ENCODE assay signal across 13 cellular contexts in genomic region chr5:132815454-132815853, GRCh38. TPM values are rescaled to one million over a fixed set of nuclear protein-coding genes. Genes with fewer than 3 reads are reported as not detected.
A peak's percentile ranks its signal among the peaks of the same experiment; 100 is the strongest.
DNase-seq lines count a peak whose midpoint lies in the region; ATAC-seq and TF ChIP-seq lines count a peak whose summit lies in the region.
"Had no signal": no experiment of that assay in that cellular context is flagged by ENCODE, and none has a peak within 500 bp of the region (broad histone marks: within the 10 kb centered on the region; RNA-seq: fewer than 3 reads in every experiment).

No MANE protein-coding gene starts in this region.

- H2AFZ ChIP-seq in hepatocyte = no peak overlapping the region

- DNase-seq in MCF 10A (ENCODE audit: unreplicated experiment) (peak; percentile 35), breast epithelium (ENCODE audit: low spot score in 2 of 2) (no peak), amniotic epithelial cell (ENCODE audit: low read depth) (peak; percentile 37), hepatocyte (ENCODE audit: low spot score) (no peak), type B pancreatic cell (ENCODE audit: extremely low spot score, unreplicated experiment) (no peak), NCI-H2029 (lab: John Stamatoyannopoulos, UW) (no peak), NOMO-1 treated with DMSO at 0.1 percent for 48 hours (lab: John Stamatoyannopoulos, UW; ENCODE audit: unreplicated experiment) (no peak)
- DNase-seq: activated CD4-positive, alpha-beta T cell treated with anti-CD3 and anti-CD28 coated beads for 1 hour; activated effector memory CD4-positive, alpha-beta T cell treated with Interleukin-2 at 50 U/mL for 16 hours; esophagus squamous epithelium had no signal

- H3K4me3 Mint-ChIP-seq in MCF 10A (ENCODE audit: unreplicated experiment) = peak overlapping the region; percentile 43
- H3K4me3 Mint-ChIP-seq in type B pancreatic cell = peak overlapping the region; percentile 76

- no peak for ATAC-seq in HG02970 (IDR thresholded peaks at IDR 0.05; ENCODE audit: low FRiP score, unreplicated experiment)

- H3K4me1 Mint-ChIP-seq in MCF 10A (ENCODE audit: insufficient read depth, unreplicated experiment) (peaks cover 10% of the 10 kb centered on the region), type B pancreatic cell (ENCODE audit: unreplicated experiment) (peaks cover 5% of the 10 kb centered on the region)

- H3K36me3 ChIP-seq in breast epithelium = no peaks in the 10 kb centered on the region
- H3K36me3 ChIP-seq in hepatocyte (replicated peaks; ENCODE audit: insufficient read depth, low read depth) = no peaks in the 10 kb centered on the region
- H3K36me3 ChIP-seq: esophagus squamous epithelium had no signal

- BruUV-seq in MCF 10A (replicated peaks; lab: Mats Ljungman, UMichigan) = no TSS peak

- WGBS in hepatocyte (ENCODE audit: low lambda C conversion rate, missing lambda C conversion rate) = 88% methylated on average over 1 of the region's 1 CpG

- H3K79me2 ChIP-seq in hepatocyte = no peaks in the 10 kb centered on the region

- H3K4me2 ChIP-seq in hepatocyte = peak overlapping the region; percentile 90

- TF ChIP-seq CTCF in MCF 10A (IDR thresholded peaks at IDR 0.05; ENCODE audit: unreplicated experiment) (no peak), breast epithelium (IDR thresholded peaks at IDR 0.05) (no peak), hepatocyte (IDR thresholded peaks at IDR 0.05; ENCODE audit: poor library complexity) (no peak), type B pancreatic cell (conservative IDR thresholded peaks at IDR 0.05) (no peak)

- H3K27me3 Mint-ChIP-seq in MCF 10A (ENCODE audit: insufficient read depth, unreplicated experiment) (peaks cover 26% of the 10 kb centered on the region), type B pancreatic cell (peaks cover 52% of the 10 kb centered on the region)

- POLR2A ChIA-PET in MCF 10A (lab: Yijun Ruan, JAX) = interaction anchor here (0.6 to 1.3 kb wide), 4 partner anchors 15 to 58 kb away, joined by 3 to 5 read pairs (median 3); partner anchors contain the start of genes GDF9 and UQCRQ

- H3K9me3 Mint-ChIP-seq in MCF 10A (ENCODE audit: unreplicated experiment) (no peaks in the 10 kb centered on the region), type B pancreatic cell (no peaks in the 10 kb centered on the region)

- CTCF ChIA-PET in MCF 10A (lab: Yijun Ruan, JAX) = interaction anchor here (0.7 to 1.6 kb wide), 3 partner anchors 14 to 289 kb away, joined by 4 to 11 read pairs (median 4); no protein-coding TSS in a partner anchor

- H3K9me3 ChIP-seq in breast epithelium (no peaks in the 10 kb centered on the region), hepatocyte (ENCODE audit: low read depth) (no peaks in the 10 kb centered on the region)
- H3K9me3 ChIP-seq: esophagus squamous epithelium had no signal

- H3K27ac Mint-ChIP-seq in MCF 10A (ENCODE audit: low read depth, unreplicated experiment) = no peak overlapping the region
- peak overlapping the region; percentile 6 for H3K27ac Mint-ChIP-seq in type B pancreatic cell

- H3K27me3 ChIP-seq in breast epithelium (peaks cover 2 to 15% of the 10 kb centered on the region in 2 donors), hepatocyte (peaks cover 17% of the 10 kb centered on the region)

- H3K4me3 ChIP-seq in breast epithelium (no peak overlapping the region), hepatocyte (no peak overlapping the region)
- H3K4me3 ChIP-seq: esophagus squamous epithelium had no signal

- no peak for TF ChIP-seq POLR2A in breast epithelium (IDR thresholded peaks at IDR 0.05)

- H3K36me3 Mint-ChIP-seq in MCF 10A (ENCODE audit: insufficient read depth, unreplicated experiment) (peaks cover 12% of the 10 kb centered on the region), type B pancreatic cell (no peaks in the 10 kb centered on the region)

- H3K4me1 ChIP-seq in breast epithelium = no peaks in the 10 kb centered on the region
- H3K4me1 ChIP-seq in hepatocyte (ENCODE audit: insufficient read depth) = peaks cover 7% of the 10 kb centered on the region

- no peak overlapping the region for H3K27ac ChIP-seq in breast epithelium
- no peak overlapping the region for H3K27ac ChIP-seq in hepatocyte
- H3K27ac ChIP-seq: esophagus squamous epithelium had no signal

- intact Hi-C loops in MCF 10A (cut with micrococcal nuclease) = no loop called here
- intact Hi-C loops in breast epithelium (cut with DNase I; ENCODE audit: low total_unique reads) = no loop called here

- H3K9me2 ChIP-seq in hepatocyte (replicated peaks; ENCODE audit: insufficient read depth) = no peaks in the 10 kb centered on the region

- no peaks in the 10 kb centered on the region for H4K20me1 ChIP-seq in hepatocyte (ENCODE audit: insufficient read depth, poor library complexity, severe bottlenecking)

RNA-seq across cellular contexts. Expression of gene SOWAHA, which starts 2.4 kb away (rescaled TPM):
- total RNA-seq in MCF 10A (2022) (not detected in 2 replicates), breast epithelium (1 to 10 TPM in 1 of 3 donors, under 1 TPM in 2; 0.66 to 3.2 (median 0.96) TPM), hepatocyte (11.4 and 14.4 TPM in 2 replicates), type B pancreatic cell (ENCODE audit: low replicate concordance) (2.5 and 4.4 TPM in 2 replicates)
- 3.1 and 6.8 TPM in 2 replicates for polyA plus RNA-seq in hepatocyte
- total RNA-seq: mesenteric fat pad, posterior vena cava had no signal

RNA-seq across cellular contexts. Expression of gene SHROOM1, which starts 15.0 kb away (rescaled TPM):
- 20.5 and 22.7 TPM in 2 replicates for total RNA-seq in MCF 10A (2022)
- total RNA-seq in breast epithelium = 10 to 100 TPM in 1 of 3 donors, 1 to 10 TPM in 2; 2.4 to 12.6 (median 9.5) TPM
- 8.5 and 10.0 TPM in 2 replicates for total RNA-seq in hepatocyte
- polyA plus RNA-seq in hepatocyte = 17.8 and 19.2 TPM in 2 replicates
- 7.2 and 7.6 TPM in 2 replicates for total RNA-seq in type B pancreatic cell (ENCODE audit: low replicate concordance)

RNA-seq across cellular contexts. Expression of gene SEPTIN8, which starts 38.4 kb away (rescaled TPM):
- total RNA-seq in MCF 10A (2022) (34.8 and 53.1 TPM in 2 replicates), breast epithelium (10 to 100 TPM; 26.4 to 43.0 (median 40.0) TPM), hepatocyte (41.9 and 46.9 TPM in 2 replicates), type B pancreatic cell (ENCODE audit: low replicate concordance) (62.7 and 68.1 TPM in 2 replicates)
- 17.6 and 18.7 TPM in 2 replicates for polyA plus RNA-seq in hepatocyte

RNA-seq across cellular contexts. Expression of gene GDF9, which starts 50.8 kb away (rescaled TPM):
- total RNA-seq in MCF 10A (2022) = 0.51 and 0.79 TPM in 2 replicates
- total RNA-seq in breast epithelium = under 1 TPM; 0.33 to 0.64 (median 0.44) TPM
- total RNA-seq in hepatocyte = 0.76 and 1.7 TPM in 2 replicates
- polyA plus RNA-seq in hepatocyte = 2.2 and 4.1 TPM in 2 replicates
- 1.4 and 1.5 TPM in 2 replicates for total RNA-seq in type B pancreatic cell (ENCODE audit: low replicate concordance)
- total RNA-seq: mesenteric fat pad had no signal

RNA-seq across cellular contexts. Expression of gene UQCRQ, which starts 51.0 kb away (rescaled TPM):
- 974 and 1,181 TPM in 2 replicates for total RNA-seq in MCF 10A (2022)
- total RNA-seq in breast epithelium = 100 to 1,000 TPM; 106 to 184 (median 150) TPM
- 146 and 174 TPM in 2 replicates for total RNA-seq in hepatocyte
- polyA plus RNA-seq in hepatocyte = 1,138 and 1,156 TPM in 2 replicates
- total RNA-seq in type B pancreatic cell (ENCODE audit: low replicate concordance) = 445 and 544 TPM in 2 replicates

Comparison
In these comparisons a context has a peak if more than half of its experiments do, and no peak if none do; other contexts are left out.
1. DNase-seq: peak in MCF 10A (single experiment) and amniotic epithelial cell (single experiment); none in breast epithelium (0 of 2), hepatocyte (single experiment), type B pancreatic cell (single experiment), NCI-H2029 (single experiment) and NOMO-1 treated with DMSO at 0.1 percent for 48 hours (single experiment).